ENCODE assay signal across 14 cellular contexts in the genomic region with DNA sequence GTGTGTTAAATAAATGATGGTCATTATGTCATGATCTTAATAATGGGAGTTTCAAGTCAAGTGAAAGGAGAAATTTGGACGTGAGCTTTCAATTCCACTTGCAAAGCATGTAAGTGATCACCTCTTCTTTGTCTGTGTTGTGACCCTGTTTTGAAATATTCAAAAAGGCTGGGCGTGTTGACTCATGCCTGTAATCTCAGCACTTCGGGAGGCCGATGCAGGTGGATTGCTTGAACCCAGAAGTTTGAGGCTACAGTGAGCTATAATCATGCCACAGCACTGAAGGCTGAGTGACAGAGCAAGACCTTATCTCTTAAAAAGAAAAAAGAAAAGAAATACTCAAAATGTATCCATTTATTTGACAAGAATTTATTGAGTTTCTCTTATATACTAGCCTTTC. TPM values are rescaled to one million over a fixed set of nuclear protein-coding genes. Genes with fewer than 3 reads are reported as not detected.
DNase-seq lines count a peak whose midpoint lies in the region; ATAC-seq, FAIRE-seq and TF ChIP-seq lines count a peak whose summit lies in the region.
"Had no signal": no experiment of that assay in that cellular context is flagged by ENCODE, and none has a peak within 500 bp of the region (broad histone marks: within the 10 kb centered on the region; RNA-seq: fewer than 3 reads in every experiment).

No MANE protein-coding gene starts in this region.

- in situ Hi-C loops in HepG2 (cut with HindIII; ENCODE audit: extremely low pct_ligation_motif_present, low pct_unique_long_range_greater_than_20kb): loop anchor here (25.0 kb wide), 2 partner anchors 174 to 274 kb away; no protein-coding TSS in a partner anchor

- TF ChIP-seq CTCF in HepG2 (CRISPR knock-in tag; IDR thresholded peaks at IDR 0.05) (no peak), right lobe of liver (IDR thresholded peaks at IDR 0.05) (no peak), keratinocyte (optimal IDR thresholded peaks at IDR 0.05 in 1 of 3, IDR thresholded peaks at IDR 0.05 in 1 of 3, conservative IDR thresholded peaks at IDR 0.05 in 1 of 3; ENCODE audit: extremely low read depth in 1 of 3, insufficient read depth in 2 of 3, low read length in 3 of 3) (no peak), pancreas (IDR thresholded peaks at IDR 0.05) (no peak), tibial nerve (IDR thresholded peaks at IDR 0.05) (no peak)

- ATAC-seq in HepG2 (no peak), right lobe of liver (no peak), GM21528 (IDR thresholded peaks at IDR 0.05; ENCODE audit: low FRiP score, unreplicated experiment) (peak; percentile 49), HG03280 (IDR thresholded peaks at IDR 0.05; ENCODE audit: unreplicated experiment) (peak; percentile 54), pancreas (no peak), HG02840 (IDR thresholded peaks at IDR 0.05; ENCODE audit: low FRiP score, unreplicated experiment) (no peak)

- no TSS peak for BruUV-seq in HepG2 (replicated peaks; lab: Mats Ljungman, UMichigan)

- TF ChIP-seq RAD21 in HepG2 (CRISPR knock-in tag; IDR thresholded peaks at IDR 0.05): no peak

- H3K9ac ChIP-seq in HepG2 (ENCODE audit: insufficient read depth, low read depth, low read length) (no peak overlapping the region), keratinocyte (ENCODE audit: control insufficient read depth, extremely low read depth, insufficient read depth, low read length) (no peak overlapping the region)

- H2AFZ ChIP-seq in HepG2 (ENCODE audit: low read length) (no peak overlapping the region), keratinocyte (ENCODE audit: control insufficient read depth, low read length) (no peak overlapping the region)

- no peaks in the 10 kb centered on the region for H3K27me3 ChIP-seq in HepG2 (ENCODE audit: control insufficient read depth in 1 of 2, insufficient read depth in 2 of 2, low read length in 2 of 2)
- H3K27me3 ChIP-seq in right lobe of liver: no peaks in the 10 kb centered on the region
- no peaks in the 10 kb centered on the region for H3K27me3 ChIP-seq in keratinocyte (ENCODE audit: control insufficient read depth, extremely low read depth, insufficient read depth, low read length)
- no peaks in the 10 kb centered on the region for H3K27me3 ChIP-seq in pancreas
- H3K27me3 ChIP-seq in tibial nerve: no peaks in the 10 kb centered on the region
- H3K27me3 ChIP-seq: adrenal gland had no signal

- no peaks in the 10 kb centered on the region for H3K36me3 ChIP-seq in HepG2 (replicated peaks in 1 of 2; ENCODE audit: control insufficient read depth in 1 of 2, insufficient read depth in 2 of 2, low read length in 2 of 2)
- H3K36me3 ChIP-seq in right lobe of liver: no peaks in the 10 kb centered on the region
- no peaks in the 10 kb centered on the region for H3K36me3 ChIP-seq in keratinocyte (ENCODE audit: control insufficient read depth in 2 of 2, extremely low read depth in 1 of 2, insufficient read depth in 2 of 2, low read length in 2 of 2)
- no peaks in the 10 kb centered on the region for H3K36me3 ChIP-seq in pancreas
- no peaks in the 10 kb centered on the region for H3K36me3 ChIP-seq in tibial nerve
- H3K36me3 ChIP-seq: adrenal gland had no signal

- H3K9me3 ChIP-seq in HepG2 (ENCODE audit: low read length) (no peaks in the 10 kb centered on the region), right lobe of liver (no peaks in the 10 kb centered on the region), keratinocyte (ENCODE audit: control insufficient read depth, low read depth, low read length) (no peaks in the 10 kb centered on the region), pancreas (no peaks in the 10 kb centered on the region), tibial nerve (no peaks in the 10 kb centered on the region)
- H3K9me3 ChIP-seq: adrenal gland had no signal

- H3K4me3 ChIP-seq in HepG2 (replicated peaks in 1 of 3; ENCODE audit: insufficient read depth in 1 of 3, low read depth in 2 of 3, low read length in 3 of 3): no peak overlapping the region
- no peak overlapping the region for H3K4me3 ChIP-seq in right lobe of liver
- H3K4me3 ChIP-seq in keratinocyte (ENCODE audit: control insufficient read depth in 2 of 3, extremely low read depth in 1 of 3, insufficient read depth in 2 of 3, low read depth in 1 of 3, low read length in 3 of 3): no peak overlapping the region
- no peak overlapping the region for H3K4me3 ChIP-seq in pancreas
- no peak overlapping the region for H3K4me3 ChIP-seq in tibial nerve
- H3K4me3 ChIP-seq: adrenal gland, skin epidermis had no signal

- H3K79me2 ChIP-seq in HepG2 (ENCODE audit: insufficient read depth, low read length): no peaks in the 10 kb centered on the region
- no peaks in the 10 kb centered on the region for H3K79me2 ChIP-seq in keratinocyte (ENCODE audit: control insufficient read depth, insufficient read depth, low read length)

- CTCF ChIA-PET in HepG2 (lab: Yijun Ruan, JAX; ENCODE audit: low intra/inter-chr PET ratio, low total read pairs): no interaction called here

- TF ChIP-seq POLR2A in HepG2 (IDR thresholded peaks at IDR 0.05; ENCODE audit: insufficient read depth in 1 of 2, low read depth in 2 of 2, low read length in 2 of 2): no peak
- TF ChIP-seq POLR2A in right lobe of liver (IDR thresholded peaks at IDR 0.05): no peak
- TF ChIP-seq POLR2A in tibial nerve (IDR thresholded peaks at IDR 0.05): no peak

- no peak for FAIRE-seq in HepG2 (lab: Jason Lieb, UNC)
- FAIRE-seq in keratinocyte (lab: Jason Lieb, UNC): peak; percentile 36
- FAIRE-seq in pancreas (lab: Jason Lieb, UNC): no peak

- no peaks in the 10 kb centered on the region for H4K20me1 ChIP-seq in HepG2 (ENCODE audit: insufficient read depth, low read length)
- no peaks in the 10 kb centered on the region for H4K20me1 ChIP-seq in keratinocyte (ENCODE audit: control insufficient read depth, extremely low read depth, insufficient read depth, low read length)

- H3K4me2 ChIP-seq in HepG2 (ENCODE audit: low read depth, low read length): no peak overlapping the region
- H3K4me2 ChIP-seq in keratinocyte (ENCODE audit: control insufficient read depth, extremely low read depth, insufficient read depth, low read depth, low read length): no peak overlapping the region

- no peaks in the 10 kb centered on the region for H3K9me1 ChIP-seq in keratinocyte (ENCODE audit: control insufficient read depth, extremely low read depth, insufficient read depth, low read length)

- 77% methylated on average over 4 of the region's 4 CpGs for WGBS in HepG2 (ENCODE audit: low lambda C conversion rate)
- WGBS in right lobe of liver (ENCODE audit: insufficient coverage, low coverage, low lambda C conversion rate, missing lambda C conversion rate): 57% methylated on average over 4 of the region's 4 CpGs
- WGBS in pancreas, 2 donors: 83 to 90% methylated on average over 4 of the region's 4 CpGs
- 88 to 91% methylated on average over 4 of the region's 4 CpGs for WGBS in tibial nerve, 2 donors

- DNase-seq in HepG2 (ENCODE audit: low spot score): no peak
- DNase-seq in right lobe of liver: no peak
- DNase-seq in keratinocyte (ENCODE audit: low read depth, low spot score): no peak
- no peak for DNase-seq in pancreas
- DNase-seq in tibial nerve (ENCODE audit: low spot score in 2 of 2): no peak
- DNase-seq: adrenal gland, DND-41, KBM-7, T1000 had no signal

- H3K27ac ChIP-seq in HepG2 (ENCODE audit: extremely low read length, insufficient read depth, low read length) (no peak overlapping the region), right lobe of liver (no peak overlapping the region), keratinocyte (ENCODE audit: control insufficient read depth, insufficient read depth, low read length) (no peak overlapping the region), pancreas (no peak overlapping the region), tibial nerve (no peak overlapping the region)
- H3K27ac ChIP-seq: adrenal gland, RWPE1, skin epidermis had no signal

- intact Hi-C loops in HepG2 (cut with micrococcal nuclease; ENCODE audit: unreplicated experiment) (loop anchor here (10.0 kb wide), 1 partner anchor 617 kb away; no protein-coding TSS in a partner anchor), right lobe of liver (cut with DNase I) (no loop called here), pancreas (cut with DNase I) (loop anchor here in 1 of 3 donors (10.0 kb wide), 1 partner anchor 277 kb away; no protein-coding TSS in a partner anchor)

- TF ChIP-seq EP300 in HepG2 (IDR thresholded peaks at IDR 0.05; ENCODE audit: low read depth in 2 of 2, low read length in 2 of 2): no peak
- TF ChIP-seq EP300 in HepG2 (CRISPR knock-in tag; IDR thresholded peaks at IDR 0.05; ENCODE audit: borderline replicate concordance): no peak
- TF ChIP-seq EP300 in tibial nerve (IDR thresholded peaks at IDR 0.05): no peak

- POLR2A ChIA-PET in HepG2 (lab: Yijun Ruan, JAX): interaction anchor here (1.2 kb wide), 2 partner anchors 18 to 142 kb away, joined by 4 to 5 read pairs; a partner anchor contains a TSS

- peaks cover 59% of the 10 kb centered on the region for H3K4me1 ChIP-seq in HepG2 (ENCODE audit: insufficient read depth, low read length)
- peaks cover 0 to 8% (median 0%) of the 10 kb centered on the region in 4 donors for H3K4me1 ChIP-seq in right lobe of liver
- peaks cover 5% of the 10 kb centered on the region for H3K4me1 ChIP-seq in keratinocyte (ENCODE audit: control insufficient read depth, extremely low read depth, insufficient read depth, low read length)
- peaks cover 0 to 4% (median 0%) of the 10 kb centered on the region in 3 donors for H3K4me1 ChIP-seq in pancreas
- H3K4me1 ChIP-seq in tibial nerve: no peaks in the 10 kb centered on the region
- H3K4me1 ChIP-seq: adrenal gland had no signal

- dilution Hi-C loops in keratinocyte (cut with MboI; ENCODE audit: extremely low pct_ligation_motif_present, low sequenced_read_pairs): loop anchor here (25.0 kb wide), 1 partner anchor 174 kb away; no protein-coding TSS in a partner anchor

RNA-seq across cellular contexts. Expression of a gene that starts 32.9 kb away (rescaled TPM):
- 28.4 and 39.7 TPM in 2 replicates for total RNA-seq in HepG2 (2016; rRNA removed; fragmentation: Illumina TruSeq; extraction: Trizol)
- 9.2 and 9.8 TPM in 2 replicates for total RNA-seq in HepG2 (2016; cell fraction: cytosol; rRNA removed; fragmentation: Illumina TruSeq; extraction: Trizol; ENCODE audit: low read depth)
- 30.2 and 38.4 TPM in 2 replicates for total RNA-seq in HepG2 (2016; cell fraction: insoluble cytoplasmic fraction; rRNA removed; fragmentation: Illumina TruSeq; extraction: Trizol)
- total RNA-seq in HepG2 (2016; cell fraction: membrane; rRNA removed; fragmentation: Illumina TruSeq; extraction: Trizol): 9.8 and 12.4 TPM in 2 replicates
- total RNA-seq in HepG2 (2016; cell fraction: nucleus; rRNA removed; fragmentation: Illumina TruSeq; extraction: Trizol): 43.4 and 44.1 TPM in 2 replicates
- 8.9 and 11.0 TPM in 2 replicates for polyA plus RNA-seq in HepG2 (2011; rRNA removed)
- polyA plus RNA-seq in HepG2 (2011; cell fraction: cytosol; rRNA removed): 3.7 and 4.4 TPM in 2 replicates
- polyA plus RNA-seq in HepG2 (2011; cell fraction: nucleus; rRNA removed): 10.7 and 10.8 TPM in 2 replicates
- polyA plus RNA-seq in HepG2 (2012): 11.9 and 16.4 TPM in 2 replicates
- polyA plus RNA-seq in HepG2 (2016; cell fraction: cytosol; fragmentation: Illumina TruSeq; extraction: Trizol; ENCODE audit: low read depth): 2.1 and 2.5 TPM in 2 replicates
- 28.4 and 29.1 TPM in 2 replicates for polyA plus RNA-seq in HepG2 (2016; cell fraction: insoluble cytoplasmic fraction; fragmentation: Illumina TruSeq; extraction: Trizol; ENCODE audit: low read depth)
- polyA plus RNA-seq in HepG2 (2016; cell fraction: membrane; fragmentation: Illumina TruSeq; extraction: Trizol; ENCODE audit: low read depth): 3.5 and 4.2 TPM in 2 replicates
- 38.4 and 40.2 TPM in 2 replicates for polyA plus RNA-seq in HepG2 (2016; cell fraction: nucleus; fragmentation: Illumina TruSeq; extraction: Trizol; ENCODE audit: insufficient read depth, low read depth)
- 4.5 and 20.2 TPM in 2 replicates for polyA minus RNA-seq in HepG2 (2011; rRNA and poly(A)+ RNA removed; ENCODE audit: low replicate concordance)
- 4.9 and 5.7 TPM in 2 replicates for polyA minus RNA-seq in HepG2 (2011; cell fraction: cytosol; rRNA and poly(A)+ RNA removed)
- polyA minus RNA-seq in HepG2 (2011; cell fraction: nucleus; rRNA and poly(A)+ RNA removed): 48.0 and 61.4 TPM in 2 replicates
- 10 to 100 TPM in 1 of 6 experiments, 1 to 10 TPM in 5; 6.7 to 10.4 (median 8.9) TPM for total RNA-seq in right lobe of liver
- polyA plus RNA-seq in keratinocyte: 11.6 to 28.5 TPM (median 15.4 TPM) in 3 replicates
- 21.7 TPM for polyA plus RNA-seq in keratinocyte (2011; ENCODE audit: low read depth)
- polyA plus RNA-seq in keratinocyte (2011; cell fraction: cytosol; rRNA removed): 7.4 and 12.8 TPM in 2 replicates
- polyA plus RNA-seq in keratinocyte (2011; cell fraction: nucleus; rRNA removed): 24.0 and 35.9 TPM in 2 replicates
- polyA plus RNA-seq in keratinocyte (2012; ENCODE audit: low replicate concordance): 19.4 and 26.1 TPM in 2 replicates
- polyA minus RNA-seq in keratinocyte: 4.3 to 20.9 TPM (median 7.2 TPM) in 3 replicates
- 5.4 TPM for polyA minus RNA-seq in keratinocyte (2011; cell fraction: cytosol; rRNA and poly(A)+ RNA removed)
- 11.5 and 22.5 TPM in 2 replicates for polyA minus RNA-seq in keratinocyte (2011; cell fraction: nucleus; rRNA and poly(A)+ RNA removed)
- 10 to 100 TPM in 1 of 6 donors, 1 to 10 TPM in 5; 5.1 to 12.0 (median 8.3) TPM for total RNA-seq in pancreas
- polyA plus RNA-seq in pancreas: 10 to 100 TPM; 11.5 to 14.0 TPM
- total RNA-seq in tibial nerve: 10 to 100 TPM; 13.3 to 18.4 (median 16.7) TPM

Comparison
In these comparisons a context has a peak if more than half of its experiments do, and no peak if none do; other contexts are left out.
1. ATAC-seq: peak in GM21528 (single experiment) and HG03280 (single experiment); none in HepG2 (single experiment), right lobe of liver (0 of 4), pancreas (0 of 4) and HG02840 (single experiment).